16 cellular contexts compared by ENCODE assay signal in genomic region chr20:63755933-63756647, GRCh38. TPM values are rescaled to one million over a fixed set of nuclear protein-coding genes. Genes with fewer than 3 reads are reported as not detected.
"Had no signal": no experiment of that assay in that cellular context is flagged by ENCODE, and none has a peak within 500 bp of the region (broad histone marks: within the 10 kb centered on the region; RNA-seq: fewer than 3 reads in every experiment).

No MANE protein-coding gene starts in this region.

- FAIRE-seq: endothelial cell of umbilical vein had no signal

- H3K9me3 ChIP-seq: body of pancreas, esophagus squamous epithelium, stomach, testis had no signal

- H3K4me3 Mint-ChIP-seq: activated CD8-positive, alpha-beta memory T cell treated with anti-CD3 and anti-CD28 coated beads, Interleukin-2, amount 10 ng/mL, durations not matched to agents 7 days and 5 days; nephron had no signal

- H3K27ac ChIP-seq: body of pancreas, coronary artery, esophagus squamous epithelium, stomach, testis had no signal

- H3K27ac Mint-ChIP-seq: activated CD8-positive, alpha-beta memory T cell treated with anti-CD3 and anti-CD28 coated beads, Interleukin-2, amount 10 ng/mL, durations not matched to agents 7 days and 5 days had no signal

- H3K36me3 ChIP-seq: esophagus squamous epithelium had no signal

- H3K9me3 Mint-ChIP-seq: nephron had no signal

- H3K27me3 ChIP-seq: body of pancreas, esophagus squamous epithelium, stomach, testis had no signal

- ATAC-seq: activated CD4-positive, CD25-positive, alpha-beta regulatory T cell treated with anti-CD3 and anti-CD28 coated beads, Interleukin-2, amount 50 U/mL, for 24 hours; body of pancreas; sciatic nerve had no signal

- DNase-seq: activated CD4-positive, alpha-beta T cell treated with anti-CD3 and anti-CD28 coated beads, Interleukin-2, amount 50 U/mL, for 4 hours; activated naive CD4-positive, alpha-beta T cell treated with anti-CD3 and anti-CD28 coated beads, Interleukin-2, amount 50 U/mL, for 16 hours; activated T-cell treated with anti-CD3 and anti-CD28 coated beads, Interleukin-2, amount 50 U/mL, for 1 hour; body of pancreas; esophagus squamous epithelium; mesendoderm; stimulated activated CD4-positive, alpha-beta T cell treated with anti-CD3 and anti-CD28 coated beads, Interleukin-1b, Interleukin-23, amount 100 ng/mL, for 48 hours; stomach; testis had no signal

- H3K36me3 Mint-ChIP-seq: activated CD8-positive, alpha-beta memory T cell treated with anti-CD3 and anti-CD28 coated beads, Interleukin-2, amount 10 ng/mL, durations not matched to agents 7 days and 5 days had no signal

- H3K4me1 Mint-ChIP-seq: nephron had no signal

- H3K4me1 ChIP-seq: body of pancreas, esophagus squamous epithelium, stomach, testis had no signal

- H3K4me3 ChIP-seq: body of pancreas, coronary artery, esophagus squamous epithelium, stomach, testis had no signal

RNA-seq across cellular contexts. Expression of gene TNFRSF6B, which starts 59.6 kb away (rescaled TPM):
- total RNA-seq: activated CD8-positive, alpha-beta memory T cell treated with anti-CD3 and anti-CD28 coated beads, Interleukin-2, amount 10 ng/mL, durations not matched to agents 7 days and 5 days; T-helper 2 cell treated with Interferon-gamma antibody and Interleukin-4, amounts not matched to agents 100 ng/mL and 5 ng/mL, for 36 hours had no signal
